14 cellular contexts compared by ENCODE assay signal in genomic region chr18:22173928-22174301, GRCh38. TPM values are rescaled to one million over a fixed set of nuclear protein-coding genes. Genes with fewer than 3 reads are reported as not detected.
DNase-seq lines count a peak whose midpoint lies in the region; ATAC-seq and TF ChIP-seq lines count a peak whose summit lies in the region.
"Had no signal": no experiment of that assay in that cellular context is flagged by ENCODE, and none has a peak within 500 bp of the region (broad histone marks: within the 10 kb centered on the region; RNA-seq: fewer than 3 reads in every experiment).

No MANE protein-coding gene starts in this region.

- H3K9ac ChIP-seq in endodermal cell (ENCODE audit: extremely low read depth, low read length, poor library complexity, severe bottlenecking), result peak overlapping the region; percentile 99

- H3K36me3 ChIP-seq in heart left ventricle, result peaks cover 0 to 50% (median 19%) of the 10 kb centered on the region in 9 donors
- H3K36me3 ChIP-seq in endodermal cell (ENCODE audit: control insufficient read depth, insufficient read depth, low read length), result peaks cover 85% of the 10 kb centered on the region
- no peaks in the 10 kb centered on the region for H3K36me3 ChIP-seq in uterus

- no peak for TF ChIP-seq POLR2A in heart left ventricle (IDR thresholded peaks at IDR 0.05)
- TF ChIP-seq POLR2A in uterus (IDR thresholded peaks at IDR 0.05), result no peak

- H3K27ac ChIP-seq in heart left ventricle (peak overlapping the region; percentile 77 to 100 (median 97)), endodermal cell (ENCODE audit: low read depth, low read length) (no peak overlapping the region), uterus (peak overlapping the region; percentile 99 to 100)
- H3K27ac ChIP-seq: A549 had no signal

- H3K4me3 ChIP-seq in heart left ventricle, result peak overlapping the region; percentile 51 to 97 (median 84)
- H3K4me3 ChIP-seq in endodermal cell (ENCODE audit: low read length), result peak overlapping the region; percentile 99
- H3K4me3 ChIP-seq in uterus, result peak overlapping the region; percentile 89 to 96
- H3K4me3 ChIP-seq: A549 had no signal

- no peak for TF ChIP-seq CTCF in heart left ventricle (IDR thresholded peaks at IDR 0.05)
- TF ChIP-seq CTCF in endodermal cell (conservative IDR thresholded peaks at IDR 0.05), result no peak
- TF ChIP-seq CTCF in nephron progenitor cell (IDR thresholded peaks at IDR 0.05), result no peak
- no peak for TF ChIP-seq CTCF in uterus (IDR thresholded peaks at IDR 0.05)

- in situ Hi-C loops in KBM-7 (cut with MboI; ENCODE audit: low pct_unique_long_range_greater_than_20kb, low sequenced_read_pairs), result no loop called here

- no peaks in the 10 kb centered on the region for H3K9me3 ChIP-seq in heart left ventricle
- H3K9me3 ChIP-seq in endodermal cell (ENCODE audit: control insufficient read depth, low read length), result peaks cover 6% of the 10 kb centered on the region
- no peaks in the 10 kb centered on the region for H3K9me3 ChIP-seq in uterus
- H3K9me3 ChIP-seq: A549 had no signal

- H3K27me3 ChIP-seq in heart left ventricle (peaks cover 0 to 60% (median 0%) of the 10 kb centered on the region in 9 donors), endodermal cell (ENCODE audit: control insufficient read depth, insufficient read depth, low read length, poor library complexity, severe bottlenecking) (peaks cover 37% of the 10 kb centered on the region), uterus (no peaks in the 10 kb centered on the region)

- WGBS in heart left ventricle, 4 donors, result 36 to 54% (median 40%) methylated on average over 6 of the region's 6 CpGs
- WGBS in endodermal cell (ENCODE audit: insufficient coverage in 1 of 2, insufficient read length in 1 of 2), 2 experiments, result 1 to 12% methylated on average over 3 to 6 of the region's 6 CpGs

- H3K27me3 Mint-ChIP-seq in endodermal cell (ENCODE audit: insufficient read depth) (peaks cover 63% of the 10 kb centered on the region), nephron progenitor cell (ENCODE audit: low read depth, poor library complexity) (peaks cover 92% of the 10 kb centered on the region)

- H3K4me1 Mint-ChIP-seq in endodermal cell (peaks cover 24% of the 10 kb centered on the region), nephron progenitor cell (peaks cover 31% of the 10 kb centered on the region)

- intact Hi-C loops in heart left ventricle (cut with DNase I), result loop anchor here in 9 of 10 donors (5.0 to 10.0 kb wide), 9 partner anchors 93 to 388 kb away; no protein-coding TSS in a partner anchor
- intact Hi-C loops in Right ventricle myocardium superior (cut with DNase I), result loop anchor here (5.0 kb wide), 1 partner anchor 93 kb away; no protein-coding TSS in a partner anchor
- intact Hi-C loops in uterus (cut with DNase I; ENCODE audit: low total_unique reads), result loop anchor here (5.0 kb wide), 1 partner anchor 173 kb away; no protein-coding TSS in a partner anchor

- H3K27ac Mint-ChIP-seq in endodermal cell (peak overlapping the region; percentile 95), nephron progenitor cell (no peak overlapping the region)
- H3K27ac Mint-ChIP-seq: T-helper 17 cell had no signal

- H3K4me3 Mint-ChIP-seq in endodermal cell, result peak overlapping the region; percentile 98
- H3K4me3 Mint-ChIP-seq in nephron progenitor cell, result peak overlapping the region; percentile 33
- H3K4me3 Mint-ChIP-seq: T-helper 17 cell had no signal

- H3K4me1 ChIP-seq in heart left ventricle (peaks cover 0 to 14% (median 2%) of the 10 kb centered on the region in 12 donors), endodermal cell (ENCODE audit: control insufficient read depth, insufficient read depth, low read length) (no peaks in the 10 kb centered on the region), uterus (no peaks in the 10 kb centered on the region)
- H3K4me1 ChIP-seq: A549 had no signal

- ATAC-seq in heart left ventricle, result peak in 1 of 4 donors; percentile 2
- ATAC-seq in Right ventricle myocardium superior (ENCODE audit: poor library complexity), result no peak
- no peak for ATAC-seq in HG03280 (IDR thresholded peaks at IDR 0.05; ENCODE audit: unreplicated experiment)
- ATAC-seq: A549, T-helper 17 cell had no signal

- H3K9me3 Mint-ChIP-seq in endodermal cell (no peaks in the 10 kb centered on the region), nephron progenitor cell (peaks cover 12% of the 10 kb centered on the region)

- no peak for DNase-seq in heart left ventricle
- no peak for DNase-seq in Right ventricle myocardium superior
- peak; percentile 72 for DNase-seq in endodermal cell
- DNase-seq in nephron progenitor cell, result no peak
- DNase-seq in uterus, result no peak
- DNase-seq in KBM-7, result no peak
- DNase-seq in AG20443 (ENCODE audit: low spot score), result no peak
- DNase-seq: activated CD4-positive, alpha-beta T cell treated with anti-CD3 and anti-CD28 coated beads for 4 hours; central memory CD4-positive, alpha-beta T cell; NCI-H1694; NCI-H524 treated with DMSO at 0.1 percent for 48 hours; T-helper 17 cell had no signal

- H3K36me3 Mint-ChIP-seq in endodermal cell (ENCODE audit: low read depth) (peaks cover 74% of the 10 kb centered on the region), nephron progenitor cell (ENCODE audit: low read depth) (peaks cover 5% of the 10 kb centered on the region)

RNA-seq across cellular contexts. Expression of gene GATA6, which starts 4.5 kb away (rescaled TPM):
- 10 to 100 TPM; 44.9 to 97.7 (median 76.3) TPM for total RNA-seq in heart left ventricle
- polyA plus RNA-seq in heart left ventricle, result 10 to 100 TPM; 42.1 to 52.6 TPM
- 56.0 TPM for total RNA-seq in Right ventricle myocardium superior
- total RNA-seq in endodermal cell, result 100 to 1,000 TPM; 106 to 158 TPM
- 30.0 TPM for polyA plus RNA-seq in endodermal cell (2013, experiment 1 of 2)
- 39.3 TPM for polyA plus RNA-seq in endodermal cell (2013, experiment 2 of 2)
- 10 to 100 TPM; 28.2 to 59.6 (median 39.5) TPM for total RNA-seq in uterus
- total RNA-seq: T-helper 17 cell had no signal
